Comparison of ENCODE assay signal across 12 cellular contexts in the genomic region with DNA sequence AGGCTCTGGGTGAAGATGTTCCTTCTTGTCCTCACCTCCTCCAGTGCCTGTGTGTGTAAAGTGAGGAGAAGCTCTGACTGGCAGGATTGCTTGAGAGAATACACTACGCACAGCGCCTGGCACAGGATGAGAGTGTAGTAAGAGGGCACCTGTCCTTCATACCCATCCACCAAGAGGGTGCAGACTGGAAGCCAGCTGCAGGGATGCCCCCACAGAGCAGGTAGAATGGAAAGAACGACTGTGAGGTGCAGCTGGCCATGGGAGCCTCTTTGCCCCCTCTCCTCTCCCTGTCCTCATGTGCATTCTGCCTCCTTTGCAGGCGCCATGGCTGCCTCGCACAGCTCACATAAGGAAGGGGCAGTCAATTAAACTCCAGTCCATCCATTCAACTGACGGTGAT. TPM values are rescaled to one million over a fixed set of nuclear protein-coding genes. Genes with fewer than 3 reads are reported as not detected.
DNase-seq lines count a peak whose midpoint lies in the region; ATAC-seq and TF ChIP-seq lines count a peak whose summit lies in the region.
"Had no signal": no experiment of that assay in that cellular context is flagged by ENCODE, and none has a peak within 500 bp of the region (broad histone marks: within the 10 kb centered on the region; RNA-seq: fewer than 3 reads in every experiment).

No MANE protein-coding gene starts in this region.

- no peaks in the 10 kb centered on the region for H3K9me3 Mint-ChIP-seq in activated CD4-positive, alpha-beta memory T cell treated with anti-CD3 and anti-CD28 coated beads for 36 hours
- H3K9me3 Mint-ChIP-seq: nephron progenitor cell had no signal

- H3K27ac ChIP-seq in OCI-LY3 (ENCODE audit: low read length) (no peak overlapping the region; the same call in 1 of the 2 replicates), dorsolateral prefrontal cortex (peak overlapping the region in 57 of 59 donors; percentile 39 to 97 (median 93)), substantia nigra (ENCODE audit: low read depth, low read length, poor library complexity, severe bottlenecking) (peak overlapping the region; percentile 38), gastrocnemius medialis (peak overlapping the region in 2 of 4 donors; percentile 53 to 64)

- peak overlapping the region; percentile 34; the same call in 1 of the 2 replicates for H3K4me2 ChIP-seq in OCI-LY3 (ENCODE audit: low read length)

- TF ChIP-seq POLR2A in gastrocnemius medialis (IDR thresholded peaks at IDR 0.05) = no peak

- in situ Hi-C loops in gastrocnemius medialis (cut with MboI; ENCODE audit: low sequenced_read_pairs in 4 of 4) = loop anchor here in 2 of 4 donors (10.0 to 25.0 kb wide), 2 partner anchors 125 to 453 kb away; no protein-coding TSS in a partner anchor

- peaks cover 29% of the 10 kb centered on the region for H3K4me1 ChIP-seq in OCI-LY3 (ENCODE audit: low read length)
- H3K4me1 ChIP-seq in gastrocnemius medialis = peaks cover 13 to 17% of the 10 kb centered on the region in 2 donors

- ATAC-seq in gastrocnemius medialis (no peak), HG02610 (IDR thresholded peaks at IDR 0.05; ENCODE audit: unreplicated experiment) (no peak)

- H3K36me3 ChIP-seq in OCI-LY3 (replicated peaks; ENCODE audit: low read depth, low read length) (peaks cover 28% of the 10 kb centered on the region), gastrocnemius medialis (peaks cover 0 to 37% of the 10 kb centered on the region in 2 donors)

- POLR2A ChIA-PET in activated CD4-positive, alpha-beta memory T cell treated with anti-CD3 and anti-CD28 coated beads for 36 hours (lab: Charles Lee) = interaction anchor here (0.6 to 1.2 kb wide), 4 partner anchors 8 to 577 kb away, joined by 3 to 4 read pairs (median 4); no protein-coding TSS in a partner anchor

- H3K27me3 Mint-ChIP-seq in activated CD4-positive, alpha-beta memory T cell treated with anti-CD3 and anti-CD28 coated beads for 36 hours = no peaks in the 10 kb centered on the region

- H3K79me2 ChIP-seq in OCI-LY3 (ENCODE audit: low read length) = no peaks in the 10 kb centered on the region

- peaks cover 40% of the 10 kb centered on the region for H3K4me1 Mint-ChIP-seq in activated CD4-positive, alpha-beta memory T cell treated with anti-CD3 and anti-CD28 coated beads for 36 hours (ENCODE audit: low read depth)

- H3K4me3 ChIP-seq in OCI-LY3 (ENCODE audit: low read length) = no peak overlapping the region
- no peak overlapping the region for H3K4me3 ChIP-seq in dorsolateral prefrontal cortex
- H3K4me3 ChIP-seq in gastrocnemius medialis = no peak overlapping the region
- H3K4me3 ChIP-seq: ascending aorta, thoracic aorta had no signal

- peaks cover 11% of the 10 kb centered on the region for H3K36me3 Mint-ChIP-seq in activated CD4-positive, alpha-beta memory T cell treated with anti-CD3 and anti-CD28 coated beads for 36 hours

- H3K27me3 ChIP-seq in OCI-LY3 (ENCODE audit: low read depth, low read length) = no peaks in the 10 kb centered on the region
- H3K27me3 ChIP-seq in dorsolateral prefrontal cortex = no peaks in the 10 kb centered on the region
- H3K27me3 ChIP-seq in gastrocnemius medialis = no peaks in the 10 kb centered on the region
- H3K27me3 ChIP-seq: ascending aorta had no signal

- H2AFZ ChIP-seq in OCI-LY3 (ENCODE audit: low read depth, low read length) = no peak overlapping the region

- CTCF ChIA-PET in activated CD4-positive, alpha-beta memory T cell treated with anti-CD3 and anti-CD28 coated beads for 36 hours (lab: Charles Lee) = interaction anchor here (0.6 to 4.5 kb wide), 49 partner anchors 10 to 545 kb away, joined by 3 to 38 read pairs (median 4); a partner anchor contains a TSS

- H3K9me3 ChIP-seq in OCI-LY3 (ENCODE audit: insufficient read depth, low read length) = no peaks in the 10 kb centered on the region
- no peaks in the 10 kb centered on the region for H3K9me3 ChIP-seq in gastrocnemius medialis
- H3K9me3 ChIP-seq: ascending aorta, thoracic aorta had no signal

- no peak for TF ChIP-seq CTCF in OCI-LY3 (IDR thresholded peaks at IDR 0.05; ENCODE audit: low read depth, low read length)
- no peak for TF ChIP-seq CTCF in dorsolateral prefrontal cortex (IDR thresholded peaks at IDR 0.05 in 54 of 56, conservative IDR thresholded peaks at IDR 0.05 in 2 of 56; ENCODE audit: low read depth in 1 of 56, partially characterized antibody in 56 of 56)
- no peak for TF ChIP-seq CTCF in gastrocnemius medialis (IDR thresholded peaks at IDR 0.05 in 4 of 5, conservative IDR thresholded peaks at IDR 0.05 in 1 of 5)

- H3K27ac Mint-ChIP-seq in activated CD4-positive, alpha-beta memory T cell treated with anti-CD3 and anti-CD28 coated beads for 36 hours = peak overlapping the region; percentile 33

- intact Hi-C loops in activated CD4-positive, alpha-beta memory T cell treated with anti-CD3 and anti-CD28 coated beads for 36 hours (cut with micrococcal nuclease) = loop anchor here (10.0 kb wide), 1 partner anchor 485 kb away; a partner anchor contains a TSS
- intact Hi-C loops in dorsolateral prefrontal cortex (cut with DNase I) = loop anchor here (5.0 to 10.0 kb wide), 5 partner anchors 115 to 545 kb away; a partner anchor contains a TSS
- intact Hi-C loops in gastrocnemius medialis (cut with DNase I; ENCODE audit: low total_unique reads) = no loop called here

- no peak overlapping the region for H3K4me3 Mint-ChIP-seq in activated CD4-positive, alpha-beta memory T cell treated with anti-CD3 and anti-CD28 coated beads for 36 hours

- H4K20me1 ChIP-seq in OCI-LY3 (ENCODE audit: insufficient read depth, low read length) = no peaks in the 10 kb centered on the region

- no peak for DNase-seq in activated CD4-positive, alpha-beta memory T cell treated with anti-CD3 and anti-CD28 coated beads for 36 hours
- DNase-seq in dorsolateral prefrontal cortex (no peak), substantia nigra (lab: John Stamatoyannopoulos, UW) (no peak), gastrocnemius medialis (no peak)
- no peak for DNase-seq in activated effector memory CD4-positive, alpha-beta T cell treated with Interleukin-2 at 50 U/mL for 16 hours

- H3K9ac ChIP-seq in OCI-LY3 (ENCODE audit: low read length) = no peak overlapping the region
- H3K9ac ChIP-seq: KMS-11 had no signal

RNA-seq across cellular contexts. Expression of a gene that starts 12.3 kb away (rescaled TPM):
- total RNA-seq in activated CD4-positive, alpha-beta memory T cell treated with anti-CD3 and anti-CD28 coated beads for 36 hours = under 1 TPM; 0.48 to 0.74 TPM
- 1 to 10 TPM in 111 of 120 experiments, under 1 TPM in 9; 0.60 to 5.0 (median 2.0) TPM for total RNA-seq in dorsolateral prefrontal cortex
- under 1 TPM in 3 of 4 donors, not detected in 1; 0.36 to 0.89 (median 0.68) TPM for total RNA-seq in gastrocnemius medialis
- total RNA-seq: NCI-H460 had no signal
